ENCODE assay signal across 9 cellular contexts in the genomic region with DNA sequence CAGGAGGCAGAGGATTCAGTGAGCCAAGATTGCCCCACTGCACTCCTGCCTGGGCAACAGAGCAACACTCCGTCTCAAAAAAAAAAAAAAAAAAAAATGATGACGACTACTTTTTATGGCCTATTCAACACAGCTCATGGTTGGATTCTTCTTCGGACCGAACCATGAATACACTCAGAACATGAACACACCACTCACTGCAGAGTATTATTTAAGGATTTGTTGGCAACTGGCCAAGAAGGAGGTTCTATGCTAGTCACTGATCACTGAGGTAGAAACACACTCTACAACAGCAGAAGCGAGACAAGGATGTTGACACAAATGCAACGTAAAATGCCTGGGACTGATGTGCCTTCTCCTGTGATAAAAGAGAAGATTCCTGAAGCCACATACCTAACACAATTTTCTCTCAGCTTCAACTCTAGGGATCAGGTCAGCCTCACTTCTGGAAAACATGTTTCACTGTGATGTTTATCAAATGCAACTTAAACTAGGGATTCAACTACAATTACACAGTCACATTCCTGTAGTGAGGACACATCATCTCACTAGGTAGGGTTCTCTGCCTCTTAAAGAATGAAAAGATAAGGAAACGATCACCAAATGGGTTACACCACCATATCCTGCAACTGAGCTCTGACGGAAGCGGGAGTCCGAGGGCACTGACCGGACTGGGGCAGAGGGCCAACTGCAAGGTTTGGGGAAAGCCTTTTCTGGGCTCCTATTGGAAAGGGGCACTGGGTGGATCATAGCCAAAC.
DNase-seq lines count a peak whose midpoint lies in the region; ATAC-seq, FAIRE-seq and TF ChIP-seq lines count a peak whose summit lies in the region.
"Had no signal": no experiment of that assay in that cellular context is flagged by ENCODE, and none has a peak within 500 bp of the region (broad histone marks: within the 10 kb centered on the region; RNA-seq: fewer than 3 reads in every experiment).

No MANE protein-coding gene starts in this region.

- no peak overlapping the region for H2AK5ac ChIP-seq in mesenchymal stem cell (ENCODE audit: low read length, severe bottlenecking)

- DNase-seq in CD8-positive, alpha-beta T cell, result no peak
- DNase-seq in GM23338 (ENCODE audit: low spot score), result no peak
- peak; percentile 37 for DNase-seq in mesenchymal stem cell
- DNase-seq in activated CD4-positive, CD25-positive, alpha-beta regulatory T cell (lab: John Stamatoyannopoulos, UW), result no peak
- no peak for DNase-seq in small intestine
- no peak for DNase-seq in body of pancreas
- DNase-seq: foreskin fibroblast; stimulated activated CD4-positive, alpha-beta T cell treated with anti-CD3 and anti-CD28 coated beads, Interleukin-12 subunit alpha, Interleukin-12 subunit beta, amount 100 ng/mL, for 4 hours had no signal

- peaks cover 19% of the 10 kb centered on the region for H3K79me2 ChIP-seq in GM23338 (replicated peaks; ENCODE audit: insufficient read depth)

- TF ChIP-seq CTCF in CD8-positive, alpha-beta T cell (IDR thresholded peaks at IDR 0.05), result no peak
- TF ChIP-seq CTCF in GM23338 (conservative IDR thresholded peaks at IDR 0.05; ENCODE audit: low read depth in 2 of 2) (no peak), brain (conservative IDR thresholded peaks at IDR 0.05) (no peak), body of pancreas (IDR thresholded peaks at IDR 0.05) (no peak)

- ATAC-seq in CD8-positive, alpha-beta T cell, result no peak
- no peak for ATAC-seq in GM23338
- ATAC-seq in body of pancreas, result no peak

- peaks cover 77% of the 10 kb centered on the region for H3K4me1 ChIP-seq in CD8-positive, alpha-beta T cell (ENCODE audit: insufficient read depth, low read length)
- H3K4me1 ChIP-seq in GM23338 (ENCODE audit: insufficient read depth), result peaks cover 31% of the 10 kb centered on the region
- H3K4me1 ChIP-seq in mesenchymal stem cell (ENCODE audit: control insufficient read depth, insufficient read depth, low read depth, low read length), result peaks cover 5% of the 10 kb centered on the region
- H3K4me1 ChIP-seq in small intestine (ENCODE audit: control insufficient read depth in 2 of 2, insufficient read depth in 1 of 2, low read depth in 1 of 2, low read length in 1 of 2), result peaks cover 0 to 3% of the 10 kb centered on the region in 2 donors
- peaks cover 6% of the 10 kb centered on the region for H3K4me1 ChIP-seq in body of pancreas

- no peak overlapping the region for H2BK120ac ChIP-seq in mesenchymal stem cell (ENCODE audit: low read depth, low read length)

- peaks cover 38% of the 10 kb centered on the region for H3K36me3 Mint-ChIP-seq in CD8-positive, alpha-beta T cell
- H3K36me3 Mint-ChIP-seq in GM23338 (ENCODE audit: low read depth), result no peaks in the 10 kb centered on the region
- peaks cover 9% of the 10 kb centered on the region for H3K36me3 Mint-ChIP-seq in brain

- H3K4ac ChIP-seq in mesenchymal stem cell (ENCODE audit: low read depth in 1 of 2, low read length in 2 of 2), result no peak overlapping the region

- H3K4me2 ChIP-seq in GM23338, result no peak overlapping the region
- no peak overlapping the region for H3K4me2 ChIP-seq in mesenchymal stem cell (ENCODE audit: low read length, poor library complexity, severe bottlenecking)

- H4K20me1 ChIP-seq in GM23338 (replicated peaks; ENCODE audit: insufficient read depth), result no peaks in the 10 kb centered on the region; the same call in 1 of the 2 replicates

- H3K27me3 ChIP-seq in CD8-positive, alpha-beta T cell (ENCODE audit: insufficient read depth, low read length), result no peaks in the 10 kb centered on the region
- no peaks in the 10 kb centered on the region for H3K27me3 ChIP-seq in GM23338 (ENCODE audit: insufficient read depth)
- no peaks in the 10 kb centered on the region for H3K27me3 ChIP-seq in mesenchymal stem cell (ENCODE audit: control insufficient read depth in 1 of 2, insufficient read depth in 1 of 2, low read length in 2 of 2)
- H3K27me3 ChIP-seq in small intestine (ENCODE audit: control insufficient read depth in 2 of 2, insufficient read depth in 2 of 2, low read length in 2 of 2), result no peaks in the 10 kb centered on the region
- H3K27me3 ChIP-seq in body of pancreas, result no peaks in the 10 kb centered on the region

- CTCF ChIA-PET in CD8-positive, alpha-beta T cell (lab: Charles Lee), result interaction anchor here (0.6 to 3.8 kb wide), 8 partner anchors 10 to 137 kb away, joined by 3 to 39 read pairs (median 4); no protein-coding TSS in a partner anchor

- H3K27me3 Mint-ChIP-seq in CD8-positive, alpha-beta T cell (ENCODE audit: low read depth), result no peaks in the 10 kb centered on the region
- peaks cover 5% of the 10 kb centered on the region for H3K27me3 Mint-ChIP-seq in GM23338 (ENCODE audit: insufficient read depth, low read depth, poor library complexity)
- H3K27me3 Mint-ChIP-seq in brain, result no peaks in the 10 kb centered on the region

- H2BK5ac ChIP-seq in mesenchymal stem cell (ENCODE audit: low read depth, low read length, poor library complexity, severe bottlenecking), result no peak overlapping the region

- intact Hi-C loops in CD8-positive, alpha-beta T cell (cut with DNase I, micrococcal nuclease), result no loop called here
- intact Hi-C loops in body of pancreas (cut with DNase I), result no loop called here

- FAIRE-seq in small intestine (lab: Jason Lieb, UNC), result no peak

- peak overlapping the region in 1 of 2 experiments; percentile 30 for H3K18ac ChIP-seq in mesenchymal stem cell (ENCODE audit: low read depth in 1 of 2, low read length in 2 of 2)

- 0 out of 2 replicates have a peak, but pooled peaks cover 10% of the 10 kb centered on the region for H3F3A ChIP-seq in GM23338 (replicated peaks; ENCODE audit: low read depth)

- H3K4me3 ChIP-seq in CD8-positive, alpha-beta T cell (ENCODE audit: low read depth, low read length), result no peak overlapping the region
- H3K4me3 ChIP-seq in GM23338 (no peak overlapping the region), mesenchymal stem cell (ENCODE audit: insufficient read depth in 1 of 2, low read depth in 1 of 2, low read length in 2 of 2) (no peak overlapping the region), small intestine (ENCODE audit: low read depth in 1 of 2, low read length in 2 of 2) (no peak overlapping the region), body of pancreas (no peak overlapping the region)

- H3K36me3 ChIP-seq in CD8-positive, alpha-beta T cell (ENCODE audit: insufficient read depth, low read length), result no peaks in the 10 kb centered on the region
- H3K36me3 ChIP-seq in GM23338 (ENCODE audit: insufficient read depth), result no peaks in the 10 kb centered on the region
- peaks cover 0 to 2% of the 10 kb centered on the region in 2 experiments for H3K36me3 ChIP-seq in mesenchymal stem cell (ENCODE audit: control insufficient read depth in 1 of 2, insufficient read depth in 2 of 2, low read depth in 1 of 2, low read length in 2 of 2)
- peaks cover 0 to 3% of the 10 kb centered on the region in 2 donors for H3K36me3 ChIP-seq in small intestine (ENCODE audit: control insufficient read depth in 2 of 2, insufficient read depth in 2 of 2, low read length in 2 of 2)
- no peaks in the 10 kb centered on the region for H3K36me3 ChIP-seq in body of pancreas (replicated peaks in 1 of 2; ENCODE audit: insufficient read depth in 1 of 2, low read depth in 2 of 2)

- POLR2A ChIA-PET in CD8-positive, alpha-beta T cell (lab: Charles Lee), result interaction anchor here (0.8 to 1.3 kb wide), 4 partner anchors 9 to 68 kb away, joined by 3 to 4 read pairs (median 3); no protein-coding TSS in a partner anchor

- H4K8ac ChIP-seq in mesenchymal stem cell (ENCODE audit: low read length), result no peak overlapping the region

- peaks cover 75% of the 10 kb centered on the region for H3K4me1 Mint-ChIP-seq in CD8-positive, alpha-beta T cell (ENCODE audit: low read depth)
- H3K4me1 Mint-ChIP-seq in GM23338 (peaks cover 24% of the 10 kb centered on the region), brain (peaks cover 51% of the 10 kb centered on the region)

- H4K91ac ChIP-seq in mesenchymal stem cell (ENCODE audit: low read length), result no peak overlapping the region

- peak overlapping the region; percentile 76 for H3K27ac Mint-ChIP-seq in CD8-positive, alpha-beta T cell
- H3K27ac Mint-ChIP-seq in GM23338 (peak overlapping the region; percentile 69; the same call in 1 of the 2 replicates), brain (peak overlapping the region in 3 of 5 experiments; percentile 31 to 67 (median 51))

- no peaks in the 10 kb centered on the region for H3K9me3 ChIP-seq in CD8-positive, alpha-beta T cell (ENCODE audit: low read length)
- H3K9me3 ChIP-seq in mesenchymal stem cell (ENCODE audit: control insufficient read depth, low read length) (no peaks in the 10 kb centered on the region), small intestine (ENCODE audit: control insufficient read depth, low read depth) (no peaks in the 10 kb centered on the region), body of pancreas (no peaks in the 10 kb centered on the region)

- no peak overlapping the region for H2AFZ ChIP-seq in GM23338
- H2AFZ ChIP-seq in mesenchymal stem cell (ENCODE audit: low read depth, low read length), result no peak overlapping the region

- 99% methylated on average over 10 of the region's 11 CpGs for WGBS in mesenchymal stem cell
- 81 to 90% (median 86%) methylated on average over 11 of the region's 11 CpGs for WGBS in small intestine, 3 donors
- 86 to 91% methylated on average over 11 of the region's 11 CpGs for WGBS in body of pancreas, 2 donors

- H3K14ac ChIP-seq in mesenchymal stem cell (ENCODE audit: low read length in 2 of 2), result no peak overlapping the region

- H3K4me3 Mint-ChIP-seq in CD8-positive, alpha-beta T cell, result peak overlapping the region; percentile 20
- H3K4me3 Mint-ChIP-seq in GM23338, result no peak overlapping the region
- no peak overlapping the region for H3K4me3 Mint-ChIP-seq in brain

- H2BK15ac ChIP-seq in mesenchymal stem cell (ENCODE audit: low read depth, poor library complexity, severe bottlenecking), result no peak overlapping the region

- no peak for TF ChIP-seq POLR2A in body of pancreas (IDR thresholded peaks at IDR 0.05)

- H3K79me1 ChIP-seq in mesenchymal stem cell (replicated peaks; ENCODE audit: low read length, poor library complexity, severe bottlenecking), result peaks cover 30% of the 10 kb centered on the region

- no peak overlapping the region for H3K27ac ChIP-seq in CD8-positive, alpha-beta T cell (ENCODE audit: low read depth, low read length)
- H3K27ac ChIP-seq in GM23338 (ENCODE audit: low read depth) (no peak overlapping the region), mesenchymal stem cell (ENCODE audit: low read length, poor library complexity, severe bottlenecking) (no peak overlapping the region), small intestine (ENCODE audit: low read depth in 1 of 2, low read length in 1 of 2) (peak overlapping the region in 1 of 2 donors; percentile 21), body of pancreas (peak overlapping the region in 1 of 4 donors; percentile 1)

- no peaks in the 10 kb centered on the region for H3K9me3 Mint-ChIP-seq in CD8-positive, alpha-beta T cell
- no peaks in the 10 kb centered on the region for H3K9me3 Mint-ChIP-seq in GM23338
- H3K9me3 Mint-ChIP-seq in brain, result no peaks in the 10 kb centered on the region

- no peak overlapping the region for H3K23ac ChIP-seq in mesenchymal stem cell (ENCODE audit: low read length in 2 of 2)

- H3K9me2 ChIP-seq in GM23338 (ENCODE audit: insufficient read depth), result no peaks in the 10 kb centered on the region

- no peak overlapping the region for H3K9ac ChIP-seq in mesenchymal stem cell (ENCODE audit: low read length)

- H2BK12ac ChIP-seq in mesenchymal stem cell (ENCODE audit: low read length in 2 of 2), result no peak overlapping the region
